8 cellular contexts compared by ENCODE assay signal in genomic region chrX:24693453-24694202, GRCh38. TPM values are rescaled to one million over a fixed set of nuclear protein-coding genes. Genes with fewer than 3 reads are reported as not detected.
DNase-seq lines count a peak whose midpoint lies in the region; ATAC-seq, FAIRE-seq and TF ChIP-seq lines count a peak whose summit lies in the region.

Gene POLA1, plus strand, starts transcription at chrX:24693918. Its CDS starts 44 bp downstream, at chrX:24693962.

- H3K27ac ChIP-seq in HUES6 (ENCODE audit: low read depth, low read length) = peak within 1 kb of the TSS; percentile 49; the same call in 1 of the 2 replicates
- peak within 1 kb of the TSS; percentile 30 for H3K27ac ChIP-seq in OCI-LY1 (ENCODE audit: low read depth, low read length, poor library complexity, severe bottlenecking)
- peak within 1 kb of the TSS; percentile 88 for H3K27ac ChIP-seq in endothelial cell of umbilical vein (ENCODE audit: insufficient read depth, low read depth, low read length)

- no peaks in the 10 kb centered on the region for H3K9me2 ChIP-seq in OCI-LY1 (ENCODE audit: low read depth, low read length)

- H3K9me3 ChIP-seq in HUES6 (ENCODE audit: control insufficient read depth, insufficient read depth, low read depth, low read length) (no peaks in the 10 kb centered on the region), OCI-LY1 (ENCODE audit: low read length) (no peaks in the 10 kb centered on the region), endothelial cell of umbilical vein (replicated peaks; ENCODE audit: control insufficient read depth, insufficient read depth, low read length) (no peaks in the 10 kb centered on the region)

- H3K36me3 ChIP-seq in HUES6 (ENCODE audit: control insufficient read depth, insufficient read depth, low read length) = peaks cover 7% of the 10 kb centered on the region
- H3K36me3 ChIP-seq in OCI-LY1 (ENCODE audit: insufficient read depth, low read length) = no peaks in the 10 kb centered on the region; the same call in 1 of the 2 replicates
- no peaks in the 10 kb centered on the region for H3K36me3 ChIP-seq in endothelial cell of umbilical vein (ENCODE audit: control insufficient read depth in 2 of 2, extremely low read depth in 1 of 2, insufficient read depth in 2 of 2, low read length in 2 of 2)

- H3K4me2 ChIP-seq in OCI-LY1 (ENCODE audit: low read length) (peak within 1 kb of the TSS; percentile 72), endothelial cell of umbilical vein (ENCODE audit: insufficient read depth, low read length) (peak within 1 kb of the TSS; percentile 95)

- peaks cover 20% of the 10 kb centered on the region for H3K4me1 ChIP-seq in HUES6 (ENCODE audit: control insufficient read depth, insufficient read depth, low read length)
- peaks cover 37% of the 10 kb centered on the region for H3K4me1 ChIP-seq in OCI-LY1 (ENCODE audit: insufficient read depth, low read length, severe bottlenecking)
- H3K4me1 ChIP-seq in endothelial cell of umbilical vein (ENCODE audit: control insufficient read depth, extremely low read depth, insufficient read depth, low read length) = peaks cover 5% of the 10 kb centered on the region

- no peaks in the 10 kb centered on the region for H3K9me1 ChIP-seq in endothelial cell of umbilical vein (replicated peaks; ENCODE audit: control insufficient read depth, extremely low read depth, insufficient read depth, low read length)

- H3K4me3 ChIP-seq in HUES6 (ENCODE audit: low read depth, low read length) (peak within 1 kb of the TSS; percentile 85), OCI-LY1 (ENCODE audit: low read depth, low read length, poor library complexity, severe bottlenecking) (peak within 1 kb of the TSS; percentile 83), endothelial cell of umbilical vein (replicated peaks in 1 of 3; ENCODE audit: insufficient read depth in 1 of 3, low read depth in 1 of 3, low read length in 3 of 3) (peak within 1 kb of the TSS; percentile 86 to 94 (median 93))

- FAIRE-seq in D721Med (lab: Jason Lieb, UNC) = no peak
- FAIRE-seq in endothelial cell of umbilical vein (lab: Jason Lieb, UNC) = peak; percentile 95

- POLR2A ChIA-PET in endothelial cell of umbilical vein (lab: Charles Lee) = no interaction called here

- H4K20me1 ChIP-seq in OCI-LY1 (ENCODE audit: insufficient read depth, low read length) = no peaks in the 10 kb centered on the region
- no peaks in the 10 kb centered on the region for H4K20me1 ChIP-seq in endothelial cell of umbilical vein (replicated peaks; ENCODE audit: control insufficient read depth, extremely low read depth, insufficient read depth, low read length)

- intact Hi-C loops in endothelial cell of umbilical vein (cut with micrococcal nuclease) = no loop called here

- H3K4me3 Mint-ChIP-seq in mesothelial cell of epicardium = peak within 1 kb of the TSS; percentile 90

- H3K27me3 ChIP-seq in HUES6 (ENCODE audit: control insufficient read depth, insufficient read depth, low read length) (no peaks in the 10 kb centered on the region), OCI-LY1 (ENCODE audit: insufficient read depth, low read length) (no peaks in the 10 kb centered on the region), endothelial cell of umbilical vein (ENCODE audit: control insufficient read depth in 2 of 2, insufficient read depth in 2 of 2, low read length in 2 of 2) (no peaks in the 10 kb centered on the region)

- no TSS peak for BruUV-seq in endothelial cell of umbilical vein (replicated peaks; lab: Mats Ljungman, UMichigan)

- H3K9ac ChIP-seq in HUES6 (ENCODE audit: low read length) (peak within 1 kb of the TSS; percentile 92), OCI-LY1 (ENCODE audit: low read length) (peak within 1 kb of the TSS; percentile 80), endothelial cell of umbilical vein (replicated peaks; ENCODE audit: extremely low read depth, insufficient read depth, low read length) (peak within 1 kb of the TSS; percentile 94)

- peaks cover 48% of the 10 kb centered on the region for H3K79me2 ChIP-seq in OCI-LY1 (ENCODE audit: insufficient read depth, low read length)
- H3K79me2 ChIP-seq in endothelial cell of umbilical vein (ENCODE audit: control insufficient read depth, insufficient read depth, low read length) = peaks cover 38% of the 10 kb centered on the region

- dilution Hi-C loops in endothelial cell of umbilical vein (cut with MboI; ENCODE audit: extremely low pct_ligation_motif_present, low sequenced_read_pairs) = no loop called here

- peak within 1 kb of the TSS; percentile 95 for H3K27ac Mint-ChIP-seq in mesothelial cell of epicardium

- TF ChIP-seq CTCF in D721Med (IDR thresholded peaks at IDR 0.05; ENCODE audit: insufficient read depth, missing control alignments) (peak; percentile 31), OCI-LY1 (IDR thresholded peaks at IDR 0.05; ENCODE audit: low read length) (no peak), endothelial cell of umbilical vein (IDR thresholded peaks at IDR 0.05; ENCODE audit: extremely low read depth in 1 of 2, insufficient read depth in 1 of 2, low read depth in 1 of 2, low read length in 2 of 2) (peak in 1 of 2 donors; percentile 25), mesothelial cell of epicardium (IDR thresholded peaks at IDR 0.05; ENCODE audit: unreplicated experiment) (no peak)

- H3K4me1 Mint-ChIP-seq in mesothelial cell of epicardium = peaks cover 28% of the 10 kb centered on the region

- H2AFZ ChIP-seq in OCI-LY1 (ENCODE audit: low read length) (peak within 1 kb of the TSS; percentile 68; the same call in 1 of the 2 replicates), endothelial cell of umbilical vein (ENCODE audit: low read depth, low read length) (peak within 1 kb of the TSS; percentile 90)

- no peak for TF ChIP-seq POLR2A in endothelial cell of umbilical vein (IDR thresholded peaks at IDR 0.05; ENCODE audit: low read depth, low read length)

- H3K27me3 Mint-ChIP-seq in mesothelial cell of epicardium (ENCODE audit: low read depth) = no peaks in the 10 kb centered on the region

- CTCF ChIA-PET in endothelial cell of umbilical vein (lab: Charles Lee) = interaction anchor here (1.1 to 1.6 kb wide), 2 partner anchors 17 to 322 kb away, joined by 3 to 4 read pairs; no protein-coding TSS in a partner anchor

- no peaks in the 10 kb centered on the region for H3K9me3 Mint-ChIP-seq in mesothelial cell of epicardium

- H3F3A ChIP-seq in OCI-LY1 (ENCODE audit: insufficient read depth, low read length) = no peaks in the 10 kb centered on the region

- DNase-seq in D721Med (ENCODE audit: insufficient read length, low spot score) (peak; percentile 37), activated T-cell treated with anti-CD3 and anti-CD28 coated beads for 1 hour (ENCODE audit: low read depth) (peak; percentile 33), endothelial cell of umbilical vein (ENCODE audit: low read depth, low spot score) (peak; percentile 97), mesothelial cell of epicardium (ENCODE audit: low spot score in 2 of 2, unreplicated experiment in 2 of 2) (peak; percentile 93 to 98)
- peak; percentile 23 to 41 for DNase-seq in stimulated activated CD8-positive, alpha-beta memory T cell treated with anti-CD3 and anti-CD28 coated beads, Interleukin-15, amount 100 ng/mL, for 4 hours (ENCODE audit: low read depth in 2 of 2)

- ATAC-seq in GM21447 (IDR thresholded peaks at IDR 0.05; ENCODE audit: unreplicated experiment) = peak; percentile 97

- no peaks in the 10 kb centered on the region for H3K36me3 Mint-ChIP-seq in mesothelial cell of epicardium

TF ChIP-seq in endothelial cell of umbilical vein, 7 proteins besides CTCF, POLR2A, EP300 and RAD21:
- TF ChIP-seq JUN (IDR thresholded peaks at IDR 0.05; ENCODE audit: borderline replicate concordance, insufficient read depth, insufficient read length, low read depth) (no peak), MYC (IDR thresholded peaks at IDR 0.05; ENCODE audit: low read depth, low read length) (no peak), FOS (IDR thresholded peaks at IDR 0.05; ENCODE audit: borderline replicate concordance, insufficient read depth, low read length) (no peak), GATA2 (IDR thresholded peaks at IDR 0.05; ENCODE audit: insufficient read depth, insufficient read length, low read depth, low read length) (no peak), POLR2AphosphoS5 (IDR thresholded peaks at IDR 0.05; ENCODE audit: insufficient read depth, low read depth, low read length) (no peak), EZH2 (IDR thresholded peaks at IDR 0.05; ENCODE audit: borderline replicate concordance, low read depth, low read length, severe bottlenecking) (no peak), MAX (IDR thresholded peaks at IDR 0.05; ENCODE audit: insufficient read depth, insufficient read length) (peak; percentile 31)

RNA-seq across cellular contexts. Expression of gene POLA1, which starts in this region (rescaled TPM):
- 16.4 and 18.6 TPM in 2 replicates for total RNA-seq in endothelial cell of umbilical vein
- polyA plus RNA-seq in endothelial cell of umbilical vein = 1.2 and 1.8 TPM in 2 replicates
- polyA plus RNA-seq in endothelial cell of umbilical vein (2011; cell fraction: cytosol; rRNA removed) = 3.8 and 4.0 TPM in 2 replicates
- polyA plus RNA-seq in endothelial cell of umbilical vein (2011; cell fraction: nucleus; rRNA removed) = 5.0 and 5.2 TPM in 2 replicates
- 7.2 and 10.8 TPM in 2 replicates for polyA plus RNA-seq in endothelial cell of umbilical vein (2012)
- 10.4 and 12.5 TPM in 2 replicates for polyA minus RNA-seq in endothelial cell of umbilical vein
- 43.0 TPM for polyA minus RNA-seq in endothelial cell of umbilical vein (2011; cell fraction: cytosol; rRNA and poly(A)+ RNA removed)
- 16.3 and 21.9 TPM in 2 replicates for polyA minus RNA-seq in endothelial cell of umbilical vein (2011; cell fraction: nucleus; rRNA and poly(A)+ RNA removed)
- total RNA-seq in mesothelial cell of epicardium = 30.4 to 33.5 TPM (median 31.6 TPM) in 3 replicates

Comparison
In these comparisons a context has a peak if more than half of its experiments do, and no peak if none do; other contexts are left out.
1. Peak in every context shown above with its lines: DNase-seq, ATAC-seq, H3K4me3 ChIP-seq and H3K27ac ChIP-seq.
2. DNase-seq: peak in every context shown above with its lines; median percentile 97 in endothelial cell of umbilical vein; 96 in mesothelial cell of epicardium; 37 in D721Med; 33 in activated T-cell treated with anti-CD3 and anti-CD28 coated beads for 1 hour; 32 in stimulated activated CD8-positive, alpha-beta memory T cell treated with anti-CD3 and anti-CD28 coated beads, Interleukin-15, amount 100 ng/mL, for 4 hours.
3. H3K27ac ChIP-seq: peak in every context shown above with its lines; median percentile 88 in endothelial cell of umbilical vein; 49 in HUES6; 30 in OCI-LY1.